1 cellular context compared by ENCODE assay signal in the genomic region with DNA sequence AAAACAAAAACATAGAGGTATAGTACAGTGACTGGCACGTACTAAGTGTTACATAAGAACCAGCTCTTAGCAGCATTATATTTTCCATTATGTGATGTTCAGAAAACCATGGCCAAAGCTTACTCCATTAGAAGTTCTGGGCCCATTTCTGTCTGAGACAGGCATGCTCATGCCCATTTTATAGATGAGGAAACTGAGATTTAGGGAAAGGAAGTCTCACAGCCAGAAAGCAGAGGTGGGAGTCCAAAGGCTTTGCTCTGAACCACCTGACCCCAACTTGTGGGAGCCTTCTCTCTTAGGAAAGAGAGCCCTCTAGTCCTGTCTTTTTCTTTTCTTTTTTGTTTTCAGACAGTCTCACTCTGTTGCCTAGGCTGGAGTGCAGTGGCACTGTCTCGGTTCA.
A peak's percentile ranks its signal among the peaks of the same experiment; 100 is the strongest.
TF ChIP-seq lines count a peak whose summit lies in the region.

No MANE protein-coding gene starts in this region.

TF ChIP-seq in HepG2, 621 proteins besides CTCF, POLR2A, EP300 and RAD21:
- TF ChIP-seq ZNF761 (CRISPR knock-in tag; conservative IDR thresholded peaks at IDR 0.05) (no peak), SUZ12 (IDR thresholded peaks at IDR 0.05; ENCODE audit: low read depth, low read length) (no peak), ZNF629 (CRISPR knock-in tag; conservative IDR thresholded peaks at IDR 0.05) (peak; percentile 76), GPN1 (CRISPR knock-in tag; IDR thresholded peaks at IDR 0.05; ENCODE audit: borderline replicate concordance) (no peak), KMT2A (CRISPR knock-in tag; IDR thresholded peaks at IDR 0.05) (no peak), KDM4B (CRISPR knock-in tag; IDR thresholded peaks at IDR 0.05) (no peak)
- TF ChIP-seq, protein P1, sequence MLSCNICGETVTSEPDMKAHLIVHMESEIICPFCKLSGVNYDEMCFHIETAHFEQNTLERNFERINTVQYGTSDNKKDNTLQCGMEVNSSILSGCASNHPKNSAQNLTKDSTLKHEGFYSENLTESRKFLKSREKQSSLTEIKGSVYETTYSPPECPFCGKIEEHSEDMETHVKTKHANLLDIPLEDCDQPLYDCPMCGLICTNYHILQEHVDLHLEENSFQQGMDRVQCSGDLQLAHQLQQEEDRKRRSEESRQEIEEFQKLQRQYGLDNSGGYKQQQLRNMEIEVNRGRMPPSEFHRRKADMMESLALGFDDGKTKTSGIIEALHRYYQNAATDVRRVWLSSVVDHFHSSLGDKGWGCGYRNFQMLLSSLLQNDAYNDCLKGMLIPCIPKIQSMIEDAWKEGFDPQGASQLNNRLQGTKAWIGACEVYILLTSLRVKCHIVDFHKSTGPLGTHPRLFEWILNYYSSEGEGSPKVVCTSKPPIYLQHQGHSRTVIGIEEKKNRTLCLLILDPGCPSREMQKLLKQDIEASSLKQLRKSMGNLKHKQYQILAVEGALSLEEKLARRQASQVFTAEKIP (CRISPR knock-in tag; IDR thresholded peaks at IDR 0.05; ENCODE audit: borderline replicate concordance), result no peak
